ENCODE assay signal across 1 cellular context in the genomic region with DNA sequence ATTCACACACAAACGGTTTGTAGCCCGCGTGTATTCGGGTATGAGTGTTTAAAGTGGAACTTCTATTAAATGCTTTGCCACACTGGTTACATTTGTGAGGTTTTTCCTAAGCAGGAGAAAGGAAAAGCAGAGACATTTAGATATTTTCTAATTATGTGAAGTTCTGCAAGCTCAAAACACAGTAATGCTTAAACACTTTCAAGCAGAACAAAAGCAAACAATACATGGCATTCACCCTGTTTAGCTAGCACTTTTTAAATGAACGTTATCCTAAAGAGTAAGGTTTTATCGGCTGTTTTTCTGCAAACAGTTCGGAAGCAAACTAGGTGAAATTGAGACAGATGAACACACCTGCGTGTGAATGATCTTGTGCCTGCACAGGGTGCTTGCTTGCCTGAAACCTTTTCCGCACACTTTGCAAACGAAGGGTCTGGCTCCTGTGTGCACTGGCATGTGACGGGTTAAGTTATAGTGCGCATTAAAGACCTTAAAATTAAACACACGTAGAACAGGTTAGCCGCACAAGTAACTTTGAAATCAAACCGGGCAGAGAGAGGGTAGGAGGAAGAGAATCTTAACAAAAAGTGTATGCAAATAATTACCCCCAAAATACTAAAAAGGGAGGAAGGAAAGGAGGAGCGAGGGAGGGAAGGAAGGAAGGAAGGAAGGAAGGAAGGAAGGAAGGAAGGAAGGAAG.
TF ChIP-seq lines count a peak whose summit lies in the region.

No MANE protein-coding gene starts in this region.

TF ChIP-seq in endothelial cell of umbilical vein, 7 proteins besides CTCF, POLR2A, EP300 and RAD21:
- TF ChIP-seq, protein P1, sequence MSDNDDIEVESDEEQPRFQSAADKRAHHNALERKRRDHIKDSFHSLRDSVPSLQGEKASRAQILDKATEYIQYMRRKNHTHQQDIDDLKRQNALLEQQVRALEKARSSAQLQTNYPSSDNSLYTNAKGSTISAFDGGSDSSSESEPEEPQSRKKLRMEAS (IDR thresholded peaks at IDR 0.05; ENCODE audit: insufficient read depth, insufficient read length) = no peak
- no peak for TF ChIP-seq POLR2AphosphoS5 (IDR thresholded peaks at IDR 0.05; ENCODE audit: insufficient read depth, low read depth, low read length)
- no peak for TF ChIP-seq GATA2 (IDR thresholded peaks at IDR 0.05; ENCODE audit: insufficient read depth, insufficient read length, low read depth, low read length)
- no peak for TF ChIP-seq MYC (IDR thresholded peaks at IDR 0.05; ENCODE audit: low read depth, low read length)
- TF ChIP-seq EZH2 (IDR thresholded peaks at IDR 0.05; ENCODE audit: borderline replicate concordance, low read depth, low read length, severe bottlenecking) = no peak
- TF ChIP-seq FOS (IDR thresholded peaks at IDR 0.05; ENCODE audit: borderline replicate concordance, insufficient read depth, low read length) = no peak
- no peak for TF ChIP-seq JUN (IDR thresholded peaks at IDR 0.05; ENCODE audit: borderline replicate concordance, insufficient read depth, insufficient read length, low read depth)
